In genomic region chr17:7561028-7561575, GRCh38 we compare ENCODE assay signal across 8 cellular contexts. TPM values are rescaled to one million over a fixed set of nuclear protein-coding genes. Genes with fewer than 3 reads are reported as not detected.
DNase-seq lines count a peak whose midpoint lies in the region; ATAC-seq and TF ChIP-seq lines count a peak whose summit lies in the region.

No MANE protein-coding gene starts in this region.

- peaks cover 37% of the 10 kb centered on the region for H3K4me1 Mint-ChIP-seq in neural crest cell

- no peaks in the 10 kb centered on the region for H3K9me3 ChIP-seq in stomach smooth muscle (ENCODE audit: control insufficient read depth in 2 of 2, low read length in 2 of 2)

- peak; percentile 90 for DNase-seq in DMS 273 (lab: John Stamatoyannopoulos, UW; ENCODE audit: unreplicated experiment)
- peak; percentile 66 for DNase-seq in LNCaP clone FGC (ENCODE audit: low read depth)
- DNase-seq in SHP77 (lab: John Stamatoyannopoulos, UW) = peak; percentile 88 to 92
- peak; percentile 55 for DNase-seq in activated gamma-delta T cell (lab: John Stamatoyannopoulos, UW)
- peak; percentile 78 for DNase-seq in fibroblast of villous mesenchyme (ENCODE audit: low read depth)
- peak; percentile 84 for DNase-seq in neural crest cell (ENCODE audit: low read depth, low spot score)

- peaks cover 14 to 17% of the 10 kb centered on the region in 2 donors for H3K36me3 ChIP-seq in stomach smooth muscle (ENCODE audit: control insufficient read depth in 2 of 2, insufficient read depth in 2 of 2, low read length in 2 of 2)

- H3K27me3 Mint-ChIP-seq in neural crest cell (ENCODE audit: low read depth) = peaks cover 9% of the 10 kb centered on the region

- peak overlapping the region; percentile 93 for H3K4me3 Mint-ChIP-seq in neural crest cell

- peak overlapping the region; percentile 79 to 86 for H3K9ac ChIP-seq in stomach smooth muscle (ENCODE audit: low read length in 2 of 2)

- peak overlapping the region; percentile 99 for H3K27ac ChIP-seq in stomach smooth muscle (ENCODE audit: low read length)

- H3K4me3 ChIP-seq in LNCaP clone FGC (ENCODE audit: low read depth, low read length) (peak overlapping the region; percentile 90), fibroblast of villous mesenchyme (ENCODE audit: low read depth, low read length) (peak overlapping the region; percentile 84), stomach smooth muscle (ENCODE audit: low read length in 2 of 2) (peak overlapping the region; percentile 78 to 88)

- peak overlapping the region; percentile 81 for H3K27ac Mint-ChIP-seq in neural crest cell (ENCODE audit: unreplicated experiment)

- TF ChIP-seq CTCF in LNCaP clone FGC (IDR thresholded peaks at IDR 0.05; ENCODE audit: control insufficient read depth, extremely low read depth, insufficient read depth) (peak; percentile 81), fibroblast of villous mesenchyme (IDR thresholded peaks at IDR 0.05; ENCODE audit: insufficient read depth, low read depth, low read length) (peak; percentile 70), neural crest cell (conservative IDR thresholded peaks at IDR 0.05) (peak; percentile 78)

- ATAC-seq in GM21717 (IDR thresholded peaks at IDR 0.05; ENCODE audit: unreplicated experiment) = peak; percentile 48

- H3K36me3 Mint-ChIP-seq in neural crest cell (ENCODE audit: low read depth) = no peaks in the 10 kb centered on the region

- no peaks in the 10 kb centered on the region for H3K9me3 Mint-ChIP-seq in neural crest cell

- H3K4me1 ChIP-seq in stomach smooth muscle (ENCODE audit: control insufficient read depth, insufficient read depth, low read length) = peaks cover 72% of the 10 kb centered on the region

- H3K27me3 ChIP-seq in stomach smooth muscle (ENCODE audit: control insufficient read depth in 1 of 2, insufficient read depth in 2 of 2, low read length in 2 of 2) = no peaks in the 10 kb centered on the region

RNA-seq across cellular contexts. Expression of gene SENP3, which starts 0.6 kb away (rescaled TPM):
- total RNA-seq in fibroblast of villous mesenchyme (69.9 and 75.1 TPM in 2 replicates), neural crest cell (83.7 and 85.7 TPM in 2 replicates)

RNA-seq across cellular contexts. Expression of gene TNFSF13, which starts 2.6 kb away (rescaled TPM):
- total RNA-seq in fibroblast of villous mesenchyme (0.43 and 0.64 TPM in 2 replicates), neural crest cell (0.45 and 0.86 TPM in 2 replicates)

RNA-seq across cellular contexts. Expression of gene TNFSF12, which starts 12.2 kb away (rescaled TPM):
- 11.7 and 14.5 TPM in 2 replicates for total RNA-seq in fibroblast of villous mesenchyme
- total RNA-seq in neural crest cell = 4.1 and 5.4 TPM in 2 replicates

RNA-seq across cellular contexts. Expression of gene CD68, which starts 18.3 kb away (rescaled TPM):
- total RNA-seq in fibroblast of villous mesenchyme (9.1 and 9.7 TPM in 2 replicates), neural crest cell (0.49 and 1.6 TPM in 2 replicates)

RNA-seq across cellular contexts. Expression of gene MPDU1, which starts 22.6 kb away (rescaled TPM):
- total RNA-seq in fibroblast of villous mesenchyme (70.5 and 101 TPM in 2 replicates), neural crest cell (74.4 and 83.7 TPM in 2 replicates)

Comparison
In these comparisons a context has a peak if more than half of its experiments do, and no peak if none do; other contexts are left out.
1. Peak in every context shown above with its lines: DNase-seq, ATAC-seq, H3K4me3 ChIP-seq and H3K27ac ChIP-seq.